Comparison of ENCODE assay signal across 17 cellular contexts in genomic region chr3:1214928-1215327, GRCh38.
"Had no signal": no experiment of that assay in that cellular context is flagged by ENCODE, and none has a peak within 500 bp of the region (broad histone marks: within the 10 kb centered on the region; RNA-seq: fewer than 3 reads in every experiment).

No MANE protein-coding gene starts in this region.

- DNase-seq: activated CD4-positive, CD25-positive, alpha-beta regulatory T cell treated with anti-CD3 and anti-CD28 coated beads, Interleukin-2, amount 50 U/mL, for 72 hours; activated naive CD4-positive, alpha-beta T cell; anterior cingulate cortex; left colon; midbrain; ovary; stimulated activated CD4-positive, alpha-beta T cell treated with anti-CD3 and anti-CD28 coated beads, Interleukin-12 subunit alpha, Interleukin-12 subunit beta, amount 100 ng/mL, for 4 hours; stimulated activated CD4-positive, alpha-beta T cell treated with anti-CD3 and anti-CD28 coated beads, Interleukin-2, amount 100 ng/mL, for 48 hours; stimulated activated naive CD4-positive, alpha-beta T cell; T-helper 1 cell; T1000; trophoblast cell had no signal

- H3K4me1 Mint-ChIP-seq: neural crest cell had no signal

- H3K36me3 ChIP-seq: cardiac muscle cell, ovary, suprapubic skin had no signal

- H3K4me3 Mint-ChIP-seq: neural crest cell had no signal

- H3K27me3 ChIP-seq: ovary, suprapubic skin had no signal

- H3K9me3 Mint-ChIP-seq: activated T-helper 1 cell treated with anti-CD3 and anti-CD28 coated beads, Interleukin-12 subunit alpha, Interleukin-12 subunit beta, Interleukin-2, Interleukin-4 antibody, amounts not matched to agents 30 ng/mL and 10 ng/mL and 1 ng/mL, durations not matched to agents 14 hours and 24 hours and 36 hours; neural crest cell had no signal

- H3K27ac Mint-ChIP-seq: activated T-helper 1 cell treated with anti-CD3 and anti-CD28 coated beads, Interleukin-12 subunit alpha, Interleukin-12 subunit beta, Interleukin-2, Interleukin-4 antibody, amounts not matched to agents 30 ng/mL and 10 ng/mL and 1 ng/mL, durations not matched to agents 14 hours and 24 hours and 36 hours had no signal

- H3K4me3 ChIP-seq: cardiac muscle cell, lung, ovary, suprapubic skin had no signal

- H3K4me1 ChIP-seq: suprapubic skin had no signal

- H3K9me3 ChIP-seq: ovary, suprapubic skin had no signal

- H3K27ac ChIP-seq: cardiac muscle cell, ovary, suprapubic skin had no signal
